ENCODE assay signal across 7 cellular contexts in genomic region chr19:20479483-20479882, GRCh38.
"Had no signal": no experiment of that assay in that cellular context is flagged by ENCODE, and none has a peak within 500 bp of the region (broad histone marks: within the 10 kb centered on the region; RNA-seq: fewer than 3 reads in every experiment).

No MANE protein-coding gene starts in this region.

- ATAC-seq: K562 had no signal

- DNase-seq: IMR-90, KBM-7, KG1 had no signal

- H3K4me3 ChIP-seq: K562 had no signal

- H3K9ac ChIP-seq: KMS-11 had no signal

- H3K27ac ChIP-seq: HL-60, KMS-11 had no signal

- H3K4me2 ChIP-seq: KMS-11 had no signal

- FAIRE-seq: HTR-8/SVneo, K562 had no signal
